ENCODE assay signal across 40 cellular contexts in the genomic region with DNA sequence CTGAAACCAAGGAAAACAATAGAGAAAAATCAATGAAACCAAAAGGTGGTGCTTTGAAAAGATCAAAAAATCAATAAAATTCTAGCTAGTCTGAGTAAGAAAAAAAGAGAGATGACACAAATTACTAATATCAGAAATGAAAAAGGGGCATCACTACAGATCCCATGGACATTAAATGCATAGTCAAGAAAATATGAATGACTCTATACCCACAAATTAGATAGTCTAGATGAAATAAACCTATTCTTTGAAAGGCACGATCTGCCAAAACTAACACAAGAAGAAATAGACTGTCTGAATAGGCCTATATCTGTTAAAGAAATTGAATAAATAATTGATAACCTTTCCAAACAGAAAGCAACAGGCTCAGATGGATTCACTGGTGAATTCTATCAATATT. TPM values are rescaled to one million over a fixed set of nuclear protein-coding genes. Genes with fewer than 3 reads are reported as not detected.
"Had no signal": no experiment of that assay in that cellular context is flagged by ENCODE, and none has a peak within 500 bp of the region (broad histone marks: within the 10 kb centered on the region; RNA-seq: fewer than 3 reads in every experiment).

No MANE protein-coding gene starts in this region.

- H3K36me3 ChIP-seq: adrenal gland, brain microvascular endothelial cell, breast epithelium had no signal

- H3K4me1 ChIP-seq: adrenal gland, body of pancreas, breast epithelium had no signal

- H3K27me3 ChIP-seq: adrenal gland, body of pancreas, brain microvascular endothelial cell, breast epithelium had no signal

- DNase-seq: activated CD4-positive, alpha-beta memory T cell treated with anti-CD3 and anti-CD28 coated beads for 36 hours; activated CD4-positive, alpha-beta T cell treated with anti-CD3 and anti-CD28 coated beads for 1 hour; activated CD4-positive, alpha-beta T cell treated with anti-CD3 and anti-CD28 coated beads for 36 hours; activated CD4-positive, alpha-beta T cell treated with anti-CD3 and anti-CD28 coated beads for 48 hours; activated CD4-positive, alpha-beta T cell treated with anti-CD3 and anti-CD28 coated beads, Interleukin-2, amount 10 ng/mL, durations not matched to agents 7 days and 5 days; activated CD4-positive, alpha-beta T cell treated with anti-CD3 and anti-CD28 coated beads, Interleukin-2, amount 50 U/mL, for 4 hours; activated CD4-positive, CD25-positive, alpha-beta regulatory T cell; activated CD8-positive, alpha-beta memory T cell treated with anti-CD3 and anti-CD28 coated beads, Interleukin-2, amount 50 U/mL, for 4 hours; activated CD8-positive, alpha-beta T cell treated with anti-CD3 and anti-CD28 coated beads for 36 hours; activated effector memory CD4-positive, alpha-beta T cell treated with anti-CD3 and anti-CD28 coated beads, Interleukin-2, amount 50 U/mL, for 16 hours; activated gamma-delta T cell treated with Interleukin-2 at 50 U/mL for 16 hours; activated naive CD4-positive, alpha-beta T cell; activated naive CD4-positive, alpha-beta T cell treated with anti-CD3 and anti-CD28 coated beads for 36 hours; activated naive CD4-positive, alpha-beta T cell treated with anti-CD3 and anti-CD28 coated beads, Interleukin-2, amount 50 U/mL, for 16 hours; activated naive CD8-positive, alpha-beta T cell treated with anti-CD3 and anti-CD28 coated beads for 36 hours; activated T-cell treated with anti-CD3 and anti-CD28 coated beads for 4 hours; activated T-cell treated with anti-CD3 and anti-CD28 coated beads, Interleukin-2, amount 50 U/mL, for 1 hour; activated T-cell treated with anti-CD3 and anti-CD28 coated beads, Interleukin-2, amount 50 U/mL, for 4 hours; activated T-cell treated with anti-CD3 and anti-CD28 coated beads, Interleukin-2, amount 50 U/mL, for 72 hours; adrenal gland; amniotic stem cell; aorta; body of pancreas; brain microvascular endothelial cell; central memory CD4-positive, alpha-beta T cell; T-helper 2 cell; T-helper 9 cell had no signal

- H3K4me3 ChIP-seq: adrenal gland, body of pancreas, breast epithelium had no signal

- FAIRE-seq: astrocyte, colon, TTC549 had no signal

- ATAC-seq: activated CD4-positive, alpha-beta T cell treated with anti-CD3 and anti-CD28 coated beads for 36 hours; activated CD4-positive, CD25-positive, alpha-beta regulatory T cell treated with anti-CD3 and anti-CD28 coated beads, Interleukin-2, amount 50 U/mL, for 24 hours; activated CD8-positive, alpha-beta T cell treated with anti-CD3 and anti-CD28 coated beads for 36 hours; activated naive CD4-positive, alpha-beta T cell treated with anti-CD3 and anti-CD28 coated beads, Interleukin-2, amount 50 U/mL, for 72 hours; activated T-cell treated with anti-CD3 and anti-CD28 coated beads, Interleukin-2, amount 50 U/mL, for 4 hours; activated T-cell treated with anti-CD3 and anti-CD28 coated beads, Interleukin-2, amount 50 U/mL, for 72 hours; activated T-helper 17 cell treated with anti-CD3 and anti-CD28 coated beads, Interleukin-2, amount 50 U/mL, for 72 hours; body of pancreas; WTC11 had no signal

- H3K27ac ChIP-seq: adrenal gland, body of pancreas, brain microvascular endothelial cell, breast epithelium, VCaP had no signal

- H3K9me3 ChIP-seq: adrenal gland, body of pancreas had no signal

RNA-seq across cellular contexts. Expression of gene DSG3, which starts 15.2 kb away (rescaled TPM):
- total RNA-seq: activated CD4-positive, alpha-beta memory T cell treated with anti-CD3 and anti-CD28 coated beads for 36 hours; activated CD4-positive, alpha-beta T cell treated with anti-CD3 and anti-CD28 coated beads for 36 hours; activated CD4-positive, alpha-beta T cell treated with anti-CD3 and anti-CD28 coated beads, Interleukin-2, amount 10 ng/mL, durations not matched to agents 7 days and 5 days; activated CD8-positive, alpha-beta memory T cell treated with anti-CD3 and anti-CD28 coated beads for 36 hours; activated CD8-positive, alpha-beta T cell treated with anti-CD3 and anti-CD28 coated beads for 36 hours; activated naive CD4-positive, alpha-beta T cell treated with anti-CD3 and anti-CD28 coated beads for 36 hours; activated naive CD4-positive, alpha-beta T cell treated with anti-CD3 and anti-CD28 coated beads, Interleukin-2, amount 50 U/mL, for 72 hours; activated naive CD8-positive, alpha-beta T cell treated with anti-CD3 and anti-CD28 coated beads for 36 hours; activated T-cell treated with anti-CD3 and anti-CD28 coated beads, Interleukin-2, amount 50 U/mL, for 4 hours; activated T-cell treated with anti-CD3 and anti-CD28 coated beads, Interleukin-2, amount 50 U/mL, for 72 hours; activated T-helper 1 cell treated with anti-CD3 and anti-CD28 coated beads, Interleukin-12 subunit alpha, Interleukin-12 subunit beta, Interleukin-2, Interleukin-4 antibody, amounts not matched to agents 30 ng/mL and 10 ng/mL and 1 ng/mL, durations not matched to agents 14 hours and 24 hours and 36 hours; activated T-helper 17 cell treated with anti-CD3 and anti-CD28 coated beads, Interleukin-2, amount 50 U/mL, for 72 hours; aorta; body of pancreas; cardiac septum; cerebellum had no signal

RNA-seq across cellular contexts. Expression of gene DSG4, which starts 55.7 kb away (rescaled TPM):
- total RNA-seq: activated CD4-positive, alpha-beta memory T cell treated with anti-CD3 and anti-CD28 coated beads for 36 hours; activated CD4-positive, alpha-beta T cell treated with anti-CD3 and anti-CD28 coated beads for 36 hours; activated CD4-positive, alpha-beta T cell treated with anti-CD3 and anti-CD28 coated beads, Interleukin-2, amount 10 ng/mL, durations not matched to agents 7 days and 5 days; activated CD8-positive, alpha-beta memory T cell treated with anti-CD3 and anti-CD28 coated beads for 36 hours; activated CD8-positive, alpha-beta T cell treated with anti-CD3 and anti-CD28 coated beads for 36 hours; activated naive CD4-positive, alpha-beta T cell treated with anti-CD3 and anti-CD28 coated beads for 36 hours; activated naive CD4-positive, alpha-beta T cell treated with anti-CD3 and anti-CD28 coated beads, Interleukin-2, amount 50 U/mL, for 72 hours; activated naive CD8-positive, alpha-beta T cell treated with anti-CD3 and anti-CD28 coated beads for 36 hours; activated T-cell treated with anti-CD3 and anti-CD28 coated beads, Interleukin-2, amount 50 U/mL, for 4 hours; activated T-cell treated with anti-CD3 and anti-CD28 coated beads, Interleukin-2, amount 50 U/mL, for 72 hours; activated T-helper 1 cell treated with anti-CD3 and anti-CD28 coated beads, Interleukin-12 subunit alpha, Interleukin-12 subunit beta, Interleukin-2, Interleukin-4 antibody, amounts not matched to agents 30 ng/mL and 10 ng/mL and 1 ng/mL, durations not matched to agents 14 hours and 24 hours and 36 hours; activated T-helper 17 cell treated with anti-CD3 and anti-CD28 coated beads, Interleukin-2, amount 50 U/mL, for 72 hours; adrenal gland; aorta; astrocyte; body of pancreas; breast epithelium; cardiac septum; cerebellum; WTC11 had no signal
- polyA plus RNA-seq: adrenal gland, aorta had no signal
